17 cellular contexts compared by ENCODE assay signal in the genomic region with DNA sequence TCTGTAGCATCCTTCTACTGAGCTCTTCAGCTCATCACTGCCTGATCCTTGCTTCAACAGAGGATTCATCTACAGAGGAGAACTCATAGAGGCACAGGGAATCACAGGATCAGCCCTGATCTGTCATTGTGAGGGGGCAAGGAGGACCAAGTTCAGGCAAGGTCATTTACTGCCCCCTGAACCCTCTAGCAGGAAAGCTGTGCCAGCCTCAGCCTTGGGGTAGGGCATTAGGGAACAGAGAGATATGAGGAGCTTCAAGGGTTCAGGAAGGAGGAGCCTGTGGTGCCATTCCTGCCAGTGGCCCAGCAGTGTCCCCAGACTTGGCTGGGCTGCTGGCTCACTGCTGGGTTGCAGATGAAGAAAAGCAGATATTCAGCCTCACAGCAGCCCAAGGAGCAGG. TPM values are rescaled to one million over a fixed set of nuclear protein-coding genes. Genes with fewer than 3 reads are reported as not detected.
A peak's percentile ranks its signal among the peaks of the same experiment; 100 is the strongest.
DNase-seq lines count a peak whose midpoint lies in the region; ATAC-seq and TF ChIP-seq lines count a peak whose summit lies in the region.
"Had no signal": no experiment of that assay in that cellular context is flagged by ENCODE, and none has a peak within 500 bp of the region (broad histone marks: within the 10 kb centered on the region; RNA-seq: fewer than 3 reads in every experiment).

No MANE protein-coding gene starts in this region.

- H3K4me1 ChIP-seq in HEK293 (ENCODE audit: control insufficient read depth, insufficient read depth, low read length) (no peaks in the 10 kb centered on the region), Loucy (ENCODE audit: insufficient read depth, low read length, poor library complexity, severe bottlenecking) (peaks cover 50% of the 10 kb centered on the region), upper lobe of right lung (no peaks in the 10 kb centered on the region)

- no peaks in the 10 kb centered on the region for H3K9me2 ChIP-seq in Loucy (replicated peaks; ENCODE audit: low read depth, low read length)

- intact Hi-C loops in upper lobe of right lung (cut with DNase I) = no loop called here

- H3K4me3 ChIP-seq in HEK293 (ENCODE audit: low read depth, low read length) (no peak overlapping the region), Loucy (ENCODE audit: low read length, poor library complexity, severe bottlenecking) (no peak overlapping the region), upper lobe of right lung (no peak overlapping the region)
- H3K4me3 ChIP-seq: GM23338 had no signal

- H3K9me3 ChIP-seq in HEK293 (ENCODE audit: control insufficient read depth, insufficient read depth, low read depth, low read length) (no peaks in the 10 kb centered on the region), Loucy (ENCODE audit: insufficient read depth, low read depth, low read length) (no peaks in the 10 kb centered on the region), upper lobe of right lung (no peaks in the 10 kb centered on the region)

- DNase-seq in mesenteric fat pad (ENCODE audit: low spot score) (peak; percentile 62), upper lobe of right lung (peak; percentile 36), OCI-M1 (lab: John Stamatoyannopoulos, UW) (no peak)
- no peak for DNase-seq in activated CD4-positive, alpha-beta T cell treated with anti-CD3 and anti-CD28 coated beads for 1 hour
- DNase-seq: C1 segment of cervical spinal cord; Calu3; CD4-positive, alpha-beta memory T cell; COR-L47; DMS53; DMS79 treated with DMSO at 0.1 percent for 48 hours; GF-D8; H9; HFFc6 had no signal

- peaks cover 5% of the 10 kb centered on the region; the same call in 1 of the 2 replicates for H3K79me2 ChIP-seq in Loucy (ENCODE audit: insufficient read depth, low read length)

- CTCF ChIA-PET in HEK293 (lab: Yijun Ruan, JAX) = interaction anchor here (0.5 kb wide), 1 partner anchor 100 kb away, joined by 3 read pairs; no protein-coding TSS in a partner anchor

- H2AFZ ChIP-seq in Loucy (ENCODE audit: low read length) = no peak overlapping the region
- H2AFZ ChIP-seq: GM23338 had no signal

- no peaks in the 10 kb centered on the region for H4K20me1 ChIP-seq in Loucy (ENCODE audit: insufficient read depth, low read length, poor library complexity, severe bottlenecking)

- no peak for TF ChIP-seq CTCF in HEK293 (tag by site-specific recombination; IDR thresholded peaks at IDR 0.05)
- no peak for TF ChIP-seq CTCF in Loucy (conservative IDR thresholded peaks at IDR 0.05; ENCODE audit: low read length)
- no peak for TF ChIP-seq CTCF in upper lobe of right lung (IDR thresholded peaks at IDR 0.05)

- H3K4me2 ChIP-seq in Loucy (ENCODE audit: low read depth, low read length, poor library complexity, severe bottlenecking) = no peak overlapping the region
- H3K4me2 ChIP-seq: GM23338 had no signal

- H3K9ac ChIP-seq in Loucy (ENCODE audit: low read depth, low read length, poor library complexity, severe bottlenecking) = peak overlapping the region; percentile 16

- POLR2A ChIA-PET in HEK293 (lab: Yijun Ruan, JAX) = no interaction called here

- peaks cover 7% of the 10 kb centered on the region; the same call in 1 of the 2 replicates for H3F3A ChIP-seq in Loucy (ENCODE audit: low read depth)

- no peak for ATAC-seq in upper lobe of right lung
- ATAC-seq: GM23338, HCT116 had no signal

- no peaks in the 10 kb centered on the region for H3K36me3 ChIP-seq in HEK293 (ENCODE audit: control insufficient read depth in 2 of 2, insufficient read depth in 1 of 2, low read length in 2 of 2)
- no peaks in the 10 kb centered on the region for H3K36me3 ChIP-seq in Loucy (ENCODE audit: insufficient read depth, low read length)
- no peaks in the 10 kb centered on the region for H3K36me3 ChIP-seq in upper lobe of right lung

- no peak overlapping the region for H3K27ac ChIP-seq in HEK293 (ENCODE audit: extremely low read depth, low read depth, low read length)
- H3K27ac ChIP-seq in upper lobe of right lung = no peak overlapping the region

- no peaks in the 10 kb centered on the region for H3K27me3 ChIP-seq in Loucy (ENCODE audit: insufficient read depth, low read length, poor library complexity, severe bottlenecking)
- H3K27me3 ChIP-seq in upper lobe of right lung = no peaks in the 10 kb centered on the region

TF ChIP-seq in HEK293, 187 proteins besides CTCF, POLR2A, EP300 and RAD21:
- TF ChIP-seq ZNF114 (tag by site-specific recombination; IDR thresholded peaks at IDR 0.05) (no peak), MZF1 (tag by site-specific recombination; IDR thresholded peaks at IDR 0.05; ENCODE audit: borderline replicate concordance) (no peak), FEZF1 (tag by site-specific recombination; IDR thresholded peaks at IDR 0.05) (no peak), ZNF585B (tag by site-specific recombination; IDR thresholded peaks at IDR 0.05) (no peak), ZNF521 (tag by site-specific recombination; IDR thresholded peaks at IDR 0.05) (no peak), KLF1 (tag by site-specific recombination; IDR thresholded peaks at IDR 0.05) (no peak), ZNF544 (tag by site-specific recombination; IDR thresholded peaks at IDR 0.05) (no peak), SP7 (tag by site-specific recombination; IDR thresholded peaks at IDR 0.05) (no peak), ZNF274 (IDR thresholded peaks at IDR 0.05; ENCODE audit: low read length) (no peak), ZNF274 (tag by site-specific recombination; IDR thresholded peaks at IDR 0.05; ENCODE audit: borderline replicate concordance) (peak; percentile 81; the same call in 1 of the 2 replicates), ZIC2 (tag by site-specific recombination; IDR thresholded peaks at IDR 0.05) (0 out of 2 replicates have a peak, but pooled peaks have one; percentile 11), ZNF174 (tag by site-specific recombination; IDR thresholded peaks at IDR 0.05) (no peak), ZNF664 (tag by site-specific recombination; IDR thresholded peaks at IDR 0.05) (no peak)
- TF ChIP-seq, protein P1, sequence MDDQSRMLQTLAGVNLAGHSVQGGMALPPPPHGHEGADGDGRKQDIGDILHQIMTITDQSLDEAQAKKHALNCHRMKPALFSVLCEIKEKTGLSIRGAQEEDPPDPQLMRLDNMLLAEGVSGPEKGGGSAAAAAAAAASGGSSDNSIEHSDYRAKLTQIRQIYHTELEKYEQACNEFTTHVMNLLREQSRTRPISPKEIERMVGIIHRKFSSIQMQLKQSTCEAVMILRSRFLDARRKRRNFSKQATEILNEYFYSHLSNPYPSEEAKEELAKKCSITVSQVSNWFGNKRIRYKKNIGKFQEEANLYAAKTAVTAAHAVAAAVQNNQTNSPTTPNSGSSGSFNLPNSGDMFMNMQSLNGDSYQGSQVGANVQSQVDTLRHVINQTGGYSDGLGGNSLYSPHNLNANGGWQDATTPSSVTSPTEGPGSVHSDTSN (CRISPR knock-in tag; IDR thresholded peaks at IDR 0.05) = no peak

RNA-seq across cellular contexts. Expression of a gene that starts 8.2 kb away (rescaled TPM):
- 10.9 TPM for total RNA-seq in mesenteric fat pad
- 14.1 TPM for total RNA-seq in upper lobe of right lung

RNA-seq across cellular contexts. Expression of a gene that starts 38.3 kb away (rescaled TPM):
- total RNA-seq in mesenteric fat pad (16.2 TPM), upper lobe of right lung (29.8 TPM)

Comparison
In these comparisons a context has a peak if more than half of its experiments do, and no peak if none do; other contexts are left out.
1. DNase-seq: peak in mesenteric fat pad (single experiment) and upper lobe of right lung (single experiment); none in OCI-M1 (single experiment) and activated CD4-positive, alpha-beta T cell treated with anti-CD3 and anti-CD28 coated beads for 1 hour (single experiment).